Comparison of ENCODE assay signal across 24 cellular contexts in the genomic region with DNA sequence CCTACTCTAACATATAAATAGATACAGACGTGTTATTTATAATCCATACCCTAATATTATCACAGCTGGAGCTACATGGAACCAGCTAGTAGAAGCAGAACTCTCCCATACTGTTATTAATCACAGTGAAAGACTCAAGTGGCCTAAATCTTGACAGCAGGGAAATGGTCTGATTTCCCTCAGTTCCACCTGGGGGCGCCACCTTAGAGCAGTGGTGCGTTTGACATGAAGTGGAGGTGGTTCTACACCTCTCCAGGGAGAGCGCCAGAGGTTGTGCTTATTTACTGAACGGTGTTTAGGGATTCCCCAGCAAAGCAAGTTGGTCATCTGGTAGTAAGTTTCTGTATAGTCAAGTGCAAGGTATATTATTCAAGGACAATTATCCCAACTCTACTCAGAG. TPM values are rescaled to one million over a fixed set of nuclear protein-coding genes. Genes with fewer than 3 reads are reported as not detected.
DNase-seq lines count a peak whose midpoint lies in the region; ATAC-seq and TF ChIP-seq lines count a peak whose summit lies in the region.
"Had no signal": no experiment of that assay in that cellular context is flagged by ENCODE, and none has a peak within 500 bp of the region (broad histone marks: within the 10 kb centered on the region; RNA-seq: fewer than 3 reads in every experiment).

No MANE protein-coding gene starts in this region.

- ATAC-seq in Panc1 (no peak), GM21367 (IDR thresholded peaks at IDR 0.05; ENCODE audit: unreplicated experiment) (no peak), HG03159 (IDR thresholded peaks at IDR 0.05; ENCODE audit: unreplicated experiment) (no peak), GM21390 (IDR thresholded peaks at IDR 0.05; ENCODE audit: unreplicated experiment) (no peak)
- ATAC-seq: T-cell had no signal

- H2BK12ac ChIP-seq in H9 (ENCODE audit: insufficient read length, low read depth, low read length), result no peak overlapping the region

- H3K27me3 Mint-ChIP-seq in H9 (ENCODE audit: low read depth), result no peaks in the 10 kb centered on the region; the same call in none of the 2 replicates
- H3K27me3 Mint-ChIP-seq: dendritic cell treated with granulocyte-macrophage colony-stimulating factor and Interleukin-4, amounts not matched to agents 40 ng/mL and 50 ng/mL, for 4 days had no signal

- no CpG with 5 or more reads among the region's 5 CpGs for WGBS in H9 (ENCODE audit: extremely low coverage, insufficient read length, low lambda C conversion rate)

- BruUV-seq in Panc1 (replicated peaks; lab: Mats Ljungman, UMichigan), result no TSS peak

- no peak overlapping the region for H3K4ac ChIP-seq in H9 (ENCODE audit: low read depth, low read length)

- H2AK5ac ChIP-seq in H9 (ENCODE audit: insufficient read length, low read length), result no peak overlapping the region

- no peak overlapping the region for H2BK5ac ChIP-seq in H9 (ENCODE audit: insufficient read length, low read length)

- no peaks in the 10 kb centered on the region for H3K9me3 ChIP-seq in H9 (ENCODE audit: control insufficient read depth, low read depth, low read length)
- H3K9me3 ChIP-seq in Panc1 (ENCODE audit: control insufficient read depth, insufficient read depth, low read depth, low read length), result no peaks in the 10 kb centered on the region

- no peak overlapping the region for H3K4me3 ChIP-seq in Panc1 (ENCODE audit: low read depth in 2 of 2, low read length in 2 of 2)

- H3K27me3 ChIP-seq in H9 (ENCODE audit: insufficient read depth, low read length) (no peaks in the 10 kb centered on the region), Panc1 (ENCODE audit: control insufficient read depth, insufficient read depth, low read length) (peaks cover 49% of the 10 kb centered on the region)

- no peak overlapping the region for H3K9ac ChIP-seq in H9 (ENCODE audit: extremely low read depth, insufficient read length, low read length)
- H3K9ac ChIP-seq: KMS-11 had no signal

- DNase-seq in GM10266 (ENCODE audit: extremely low spot score), result no peak
- peak; percentile 66 for DNase-seq in H9
- DNase-seq in Panc1 (ENCODE audit: low read depth, low spot score), result no peak
- DNase-seq in iPS-NIHi7 (ENCODE audit: extremely low spot score), result peak; percentile 73
- DNase-seq: activated CD4-positive, alpha-beta T cell treated with anti-CD3 and anti-CD28 coated beads, Interleukin-2, amount 50 U/mL, for 4 hours; AML-193; amygdala; COR-L47; foreskin fibroblast; GOT3; hypothalamus; NCI-H1092 treated with DMSO at 0.1 percent for 48 hours; NCI-H2081 treated with DMSO at 0.1 percent for 48 hours; NCI-H526; SHP77; T-cell had no signal

- H3K4me1 ChIP-seq in H9 (ENCODE audit: insufficient read depth, low read length) (peaks cover 3% of the 10 kb centered on the region; the same call in 1 of the 2 replicates), Panc1 (ENCODE audit: control insufficient read depth, insufficient read depth, low read length) (no peaks in the 10 kb centered on the region)

- H3K23me2 ChIP-seq in H9 (ENCODE audit: insufficient read length, low read depth, low read length, poor library complexity, severe bottlenecking), result no peaks in the 10 kb centered on the region

- H3K23ac ChIP-seq in H9 (ENCODE audit: insufficient read length, low read depth, low read length), result no peak overlapping the region

- no peak overlapping the region for H4K91ac ChIP-seq in H9 (ENCODE audit: insufficient read length, low read depth, low read length)

- H3K14ac ChIP-seq in H9 (ENCODE audit: insufficient read depth, low read length), result no peak overlapping the region

- H3T11ph ChIP-seq in H9 (ENCODE audit: low read length), result no peak overlapping the region

- H3K36me3 ChIP-seq in Panc1 (ENCODE audit: control insufficient read depth, insufficient read depth, low read length), result no peaks in the 10 kb centered on the region

- H3K27ac Mint-ChIP-seq in H9, result no peak overlapping the region; a peak in 1 of 7 replicates
- H3K27ac Mint-ChIP-seq: dendritic cell treated with granulocyte-macrophage colony-stimulating factor and Interleukin-4, amounts not matched to agents 40 ng/mL and 50 ng/mL, for 4 days; memory B cell; T-cell had no signal

- no peak overlapping the region for H3K4me2 ChIP-seq in H9 (ENCODE audit: insufficient read depth, insufficient read length, low read length)
- H3K4me2 ChIP-seq: KMS-11 had no signal

- in situ Hi-C loops in Panc1 (cut with HindIII; ENCODE audit: low pct_unique_long_range_greater_than_20kb, low sequenced_read_pairs), result no loop called here

- no peak overlapping the region for H3K4me3 Mint-ChIP-seq in H9
- H3K4me3 Mint-ChIP-seq: dendritic cell treated with granulocyte-macrophage colony-stimulating factor and Interleukin-4, amounts not matched to agents 40 ng/mL and 50 ng/mL, for 4 days; memory B cell; T-cell had no signal

- no peaks in the 10 kb centered on the region for H3K79me2 ChIP-seq in H9 (ENCODE audit: insufficient read depth, low read length)

- no peak overlapping the region for H2BK15ac ChIP-seq in H9 (ENCODE audit: low read depth, low read length)

- no peak overlapping the region for H4K5ac ChIP-seq in H9 (ENCODE audit: insufficient read length, low read depth, low read length)

- H3K9me3 Mint-ChIP-seq in H9, result no peaks in the 10 kb centered on the region; a peak in 1 of 5 replicates
- H3K9me3 Mint-ChIP-seq: dendritic cell treated with granulocyte-macrophage colony-stimulating factor and Interleukin-4, amounts not matched to agents 40 ng/mL and 50 ng/mL, for 4 days; memory B cell; T-cell had no signal

- H3K56ac ChIP-seq in H9 (ENCODE audit: insufficient read length, low read depth, low read length), result no peak overlapping the region

- CTCF ChIA-PET in Panc1 (lab: Charles Lee), result no interaction called here

- H3K36me3 Mint-ChIP-seq in H9 (ENCODE audit: insufficient read depth in 1 of 3, low read depth in 3 of 3), result no peaks in the 10 kb centered on the region
- H3K36me3 Mint-ChIP-seq: memory B cell had no signal

- H2BK120ac ChIP-seq in H9 (ENCODE audit: low read depth, low read length, poor library complexity, severe bottlenecking), result no peak overlapping the region

- H2BK20ac ChIP-seq in H9 (ENCODE audit: low read depth, low read length, poor library complexity, severe bottlenecking), result no peak overlapping the region

- intact Hi-C loops in Panc1 (cut with micrococcal nuclease; ENCODE audit: unreplicated experiment), result no loop called here

- H4K8ac ChIP-seq in H9 (replicated peaks; ENCODE audit: insufficient read length, low read depth, low read length), result no peak overlapping the region

- H3K4me1 Mint-ChIP-seq in H9, result peaks cover 10% of the 10 kb centered on the region in 2 experiments
- H3K4me1 Mint-ChIP-seq: memory B cell, T-cell had no signal

- no peak overlapping the region for H2AFZ ChIP-seq in H9 (ENCODE audit: low read length)

- no peak overlapping the region for H3K18ac ChIP-seq in H9 (ENCODE audit: insufficient read length, low read depth, low read length)

- H3K79me1 ChIP-seq in H9 (ENCODE audit: insufficient read depth, low read depth, low read length, poor library complexity, severe bottlenecking), result no peaks in the 10 kb centered on the region

- H3K27ac ChIP-seq in H9 (ENCODE audit: insufficient read length, low read depth, low read length) (no peak overlapping the region), Panc1 (ENCODE audit: low read length) (no peak overlapping the region)
- H3K27ac ChIP-seq: KMS-11 had no signal

- POLR2A ChIA-PET in Panc1 (lab: Charles Lee), result interaction anchor here (0.6 kb wide), 1 partner anchor 869 kb away, joined by 4 read pairs; no protein-coding TSS in a partner anchor

- peak; percentile 5 for TF ChIP-seq CTCF in GM10266 (IDR thresholded peaks at IDR 0.05; ENCODE audit: control insufficient read depth, insufficient read depth, low read depth, missing control alignments)
- peak; percentile 83 for TF ChIP-seq CTCF in H9 (conservative IDR thresholded peaks at IDR 0.05)
- 0 out of 2 replicates have a peak, but pooled peaks have one; percentile 15 for TF ChIP-seq CTCF in Panc1 (IDR thresholded peaks at IDR 0.05)

- no peaks in the 10 kb centered on the region for H4K20me1 ChIP-seq in H9 (ENCODE audit: control insufficient read depth, insufficient read depth, insufficient read length)

RNA-seq across cellular contexts. Expression of a gene that starts 17.6 kb away (rescaled TPM):
- total RNA-seq in H9 (2021) (not detected in 2 replicates), Panc1 (2021; ENCODE audit: unreplicated experiment) (not detected)
- polyA plus RNA-seq in Panc1 (2012; ENCODE audit: insufficient read length), result not detected
- total RNA-seq: osteoblast, ureter had no signal

RNA-seq across cellular contexts. Expression of a gene that starts 37.0 kb away (rescaled TPM):
- total RNA-seq in H9 (2021) (not detected in 2 replicates), Panc1 (2021; ENCODE audit: unreplicated experiment) (not detected)
- polyA plus RNA-seq in Panc1 (2012; ENCODE audit: insufficient read length), result not detected
- total RNA-seq: osteoblast, T-cell, ureter had no signal

RNA-seq across cellular contexts. Expression of a gene that starts 50.5 kb away (rescaled TPM):
- total RNA-seq in H9 (2021), result not detected in 2 replicates
- total RNA-seq in Panc1 (2021; ENCODE audit: unreplicated experiment), result 0.10 TPM
- not detected for polyA plus RNA-seq in Panc1 (2012; ENCODE audit: insufficient read length)

Comparison
In these comparisons a context has a peak if more than half of its experiments do, and no peak if none do; other contexts are left out.
1. DNase-seq: peak in H9 (single experiment) and iPS-NIHi7 (single experiment); none in GM10266 (single experiment) and Panc1 (single experiment).
2. CTCF ChIP-seq: peak in every context shown above with its lines; median percentile 83 in H9; 15 in Panc1; 5 in GM10266.